13 cellular contexts compared by ENCODE assay signal in the genomic region with DNA sequence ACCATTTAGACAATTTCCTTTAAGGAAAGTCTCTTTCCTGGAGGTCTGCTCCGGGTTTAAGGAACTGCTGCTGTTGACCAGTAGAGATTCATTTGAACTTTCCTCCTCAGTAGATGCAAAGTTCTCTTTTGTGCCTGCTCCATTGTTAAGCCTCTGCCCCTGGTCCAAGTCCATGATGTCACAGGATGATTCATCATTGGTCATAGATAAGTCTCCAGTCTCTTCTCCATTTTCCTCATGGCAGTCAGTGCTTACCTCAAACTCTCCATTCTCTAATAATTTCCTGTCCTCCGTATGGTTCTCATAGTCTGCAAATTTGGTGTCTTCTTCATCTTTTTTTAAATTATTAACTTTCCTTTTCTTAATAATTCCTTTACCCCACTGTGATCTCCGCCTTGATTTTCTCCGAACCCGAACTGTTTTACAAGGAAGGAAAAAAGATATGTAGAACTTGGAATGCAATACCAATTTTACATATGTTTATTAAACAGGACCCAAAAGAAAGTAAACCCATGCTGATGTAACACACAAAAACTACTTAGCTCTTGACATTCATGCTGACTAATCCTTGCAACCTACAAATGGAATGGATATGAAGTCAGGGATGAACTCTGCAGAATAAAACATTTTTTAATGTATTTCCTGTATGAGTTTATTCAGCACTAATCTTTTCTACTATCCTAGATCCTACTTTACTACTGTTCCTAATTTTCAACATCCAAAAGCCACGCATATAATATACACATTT.
DNase-seq lines count a peak whose midpoint lies in the region; ATAC-seq, FAIRE-seq and TF ChIP-seq lines count a peak whose summit lies in the region.
"Had no signal": no experiment of that assay in that cellular context is flagged by ENCODE, and none has a peak within 500 bp of the region (broad histone marks: within the 10 kb centered on the region; RNA-seq: fewer than 3 reads in every experiment).

No MANE protein-coding gene starts in this region.

- H3K27me3 Mint-ChIP-seq in Caco-2 (ENCODE audit: insufficient read depth, unreplicated experiment): no peaks in the 10 kb centered on the region

- peak overlapping the region; percentile 53; the same call in 1 of the 2 replicates for H3K23ac ChIP-seq in IMR-90 (ENCODE audit: low read depth, low read length)

- H4K91ac ChIP-seq in IMR-90 (ENCODE audit: insufficient read depth, low read depth, low read length): peak overlapping the region; percentile 80

- BruUV-seq in IMR-90 (replicated peaks; lab: Mats Ljungman, UMichigan) (no TSS peak), mammary epithelial cell (replicated peaks; lab: Mats Ljungman, UMichigan) (TSS peak; percentile 31), HepG2 (replicated peaks; lab: Mats Ljungman, UMichigan) (no TSS peak), Caco-2 (replicated peaks; lab: Mats Ljungman, UMichigan) (no TSS peak)

- TF ChIP-seq EP300 in HepG2 (IDR thresholded peaks at IDR 0.05; ENCODE audit: low read depth in 2 of 2, low read length in 2 of 2) (no peak), HepG2 (CRISPR knock-in tag; IDR thresholded peaks at IDR 0.05; ENCODE audit: borderline replicate concordance) (no peak)

- no peak overlapping the region for H2AK9ac ChIP-seq in IMR-90 (replicated peaks; ENCODE audit: low read depth, low read length, poor library complexity)

- H3K27ac Mint-ChIP-seq in Caco-2 (ENCODE audit: unreplicated experiment): no peak overlapping the region

- peak overlapping the region; percentile 32 to 72; a peak in 3 of 4 replicates for H4K8ac ChIP-seq in IMR-90 (ENCODE audit: low read depth in 2 of 2, low read length in 2 of 2)

- peak overlapping the region; percentile 82 for H2BK20ac ChIP-seq in IMR-90 (ENCODE audit: low read depth, low read length)

- 80 to 100% methylated on average over 1 to 3 of the region's 6 CpGs for WGBS in IMR-90 (ENCODE audit: extremely low coverage in 2 of 2, insufficient read length in 1 of 2), 2 experiments
- WGBS in mammary epithelial cell (ENCODE audit: low coverage, missing lambda C conversion rate): 89% methylated on average over 6 of the region's 6 CpGs
- 90% methylated on average over 6 of the region's 6 CpGs for WGBS in HepG2 (ENCODE audit: low lambda C conversion rate)

- dilution Hi-C loops in IMR-90 (cut with HindIII; ENCODE audit: low sequenced_read_pairs, unreplicated experiment) (no loop called here), mammary epithelial cell (cut with HindIII; ENCODE audit: low sequenced_read_pairs) (no loop called here)

- no peaks in the 10 kb centered on the region for H3K9me3 ChIP-seq in IMR-90 (ENCODE audit: control insufficient read depth, insufficient read depth, low read length)
- H3K9me3 ChIP-seq in mammary epithelial cell (replicated peaks; ENCODE audit: insufficient read depth, low read length): no peaks in the 10 kb centered on the region
- H3K9me3 ChIP-seq in HepG2 (ENCODE audit: low read length): no peaks in the 10 kb centered on the region
- no peaks in the 10 kb centered on the region for H3K9me3 ChIP-seq in Caco-2
- H3K9me3 ChIP-seq: tibial artery had no signal

- H3K79me2 ChIP-seq in mammary epithelial cell (ENCODE audit: insufficient read depth, low read length): no peaks in the 10 kb centered on the region
- no peaks in the 10 kb centered on the region for H3K79me2 ChIP-seq in HepG2 (ENCODE audit: insufficient read depth, low read length)

- H3K18ac ChIP-seq in IMR-90 (ENCODE audit: low read depth, low read length): peak overlapping the region; percentile 71

- H3K56ac ChIP-seq in IMR-90 (ENCODE audit: extremely low read depth, insufficient read depth, low read length): 0 out of 2 replicates have a peak overlapping the region, but pooled peaks have one; percentile 53

- ATAC-seq in IMR-90 (ENCODE audit: low read depth) (peak; percentile 83), HepG2 (peak; percentile 35; the same call in 1 of the 3 replicates), HG03439 (IDR thresholded peaks at IDR 0.05; ENCODE audit: unreplicated experiment) (no peak), HG02840 (IDR thresholded peaks at IDR 0.05; ENCODE audit: low FRiP score, unreplicated experiment) (no peak)

- H3K4me3 ChIP-seq in IMR-90 (ENCODE audit: insufficient read depth, low read depth, low read length) (no peak overlapping the region), mammary epithelial cell (replicated peaks in 1 of 3; ENCODE audit: insufficient read depth in 1 of 3, low read depth in 2 of 3, low read length in 3 of 3) (no peak overlapping the region), HepG2 (replicated peaks in 1 of 3; ENCODE audit: insufficient read depth in 1 of 3, low read depth in 2 of 3, low read length in 3 of 3) (no peak overlapping the region), Caco-2 (ENCODE audit: low read depth, low read length) (no peak overlapping the region)
- H3K4me3 ChIP-seq: tibial artery had no signal

- H3K9me1 ChIP-seq in IMR-90 (ENCODE audit: insufficient read depth, low read length): peaks cover 5% of the 10 kb centered on the region

- H3K14ac ChIP-seq in IMR-90 (replicated peaks; ENCODE audit: low read depth, low read length): peak overlapping the region; percentile 68

- H2AK5ac ChIP-seq in IMR-90 (ENCODE audit: low read depth, low read length): no peak overlapping the region; the same call in 1 of the 2 replicates

- H3K27me3 ChIP-seq in IMR-90 (ENCODE audit: control insufficient read depth, insufficient read depth, low read length) (no peaks in the 10 kb centered on the region), mammary epithelial cell (ENCODE audit: insufficient read depth, low read length) (no peaks in the 10 kb centered on the region), HepG2 (ENCODE audit: control insufficient read depth in 1 of 2, insufficient read depth in 2 of 2, low read length in 2 of 2) (no peaks in the 10 kb centered on the region), Caco-2 (replicated peaks; ENCODE audit: control insufficient read depth, insufficient read depth, low read length) (no peaks in the 10 kb centered on the region)
- H3K27me3 ChIP-seq: tibial artery had no signal

- H3K27ac ChIP-seq in IMR-90 (ENCODE audit: insufficient read depth, low read length) (peak overlapping the region; percentile 94; the same call in 1 of the 2 replicates), mammary epithelial cell (ENCODE audit: insufficient read depth, low read depth, low read length) (peak overlapping the region; percentile 45), HepG2 (ENCODE audit: extremely low read length, insufficient read depth, low read length) (no peak overlapping the region)
- H3K27ac ChIP-seq: HL-60, tibial artery had no signal

- intact Hi-C loops in IMR-90 (cut with micrococcal nuclease) (loop anchor here (2.0 to 10.0 kb wide), 2 partner anchors 121 to 273 kb away; no protein-coding TSS in a partner anchor), mammary epithelial cell (cut with micrococcal nuclease) (no loop called here), HepG2 (cut with micrococcal nuclease; ENCODE audit: unreplicated experiment) (no loop called here), Caco-2 (cut with micrococcal nuclease; ENCODE audit: unreplicated experiment) (no loop called here)

- H3K36me3 ChIP-seq in IMR-90 (ENCODE audit: control insufficient read depth, insufficient read depth, low read length): peaks cover 4% of the 10 kb centered on the region
- H3K36me3 ChIP-seq in mammary epithelial cell (ENCODE audit: insufficient read depth, low read length): peaks cover 5% of the 10 kb centered on the region
- H3K36me3 ChIP-seq in HepG2 (replicated peaks in 1 of 2; ENCODE audit: control insufficient read depth in 1 of 2, insufficient read depth in 2 of 2, low read length in 2 of 2): peaks cover 8 to 25% of the 10 kb centered on the region in 2 experiments; a peak in 4 of 5 replicates
- H3K36me3 ChIP-seq in Caco-2 (ENCODE audit: control insufficient read depth, insufficient read depth, low read length): no peaks in the 10 kb centered on the region

- peak overlapping the region; percentile 78 for H4K5ac ChIP-seq in IMR-90 (ENCODE audit: low read depth, low read length)

- H3K4me3 Mint-ChIP-seq in Caco-2 (ENCODE audit: unreplicated experiment): no peak overlapping the region

- peak overlapping the region; percentile 67 for H3K4me2 ChIP-seq in IMR-90 (ENCODE audit: low read depth, low read length)
- no peak overlapping the region for H3K4me2 ChIP-seq in mammary epithelial cell (ENCODE audit: insufficient read depth, low read depth, low read length)
- H3K4me2 ChIP-seq in HepG2 (ENCODE audit: low read depth, low read length): no peak overlapping the region

- peak overlapping the region; percentile 5 for H2AFZ ChIP-seq in IMR-90 (replicated peaks; ENCODE audit: low read length, poor library complexity)
- no peak overlapping the region for H2AFZ ChIP-seq in mammary epithelial cell (ENCODE audit: low read depth, low read length)
- no peak overlapping the region for H2AFZ ChIP-seq in HepG2 (ENCODE audit: low read length)

- peak overlapping the region; percentile 77 for H3K4ac ChIP-seq in IMR-90 (ENCODE audit: low read depth, low read length)

- H4K20me1 ChIP-seq in IMR-90 (ENCODE audit: insufficient read depth, low read length) (no peaks in the 10 kb centered on the region), mammary epithelial cell (ENCODE audit: insufficient read depth, low read length) (no peaks in the 10 kb centered on the region), HepG2 (ENCODE audit: insufficient read depth, low read length) (no peaks in the 10 kb centered on the region)

- H2BK15ac ChIP-seq in IMR-90 (ENCODE audit: low read depth, low read length): peak overlapping the region; percentile 45; the same call in 1 of the 3 replicates

- no peak for TF ChIP-seq RAD21 in IMR-90 (IDR thresholded peaks at IDR 0.05; ENCODE audit: low read length)
- TF ChIP-seq RAD21 in HepG2 (CRISPR knock-in tag; IDR thresholded peaks at IDR 0.05): no peak

- H3K79me1 ChIP-seq in IMR-90 (ENCODE audit: low read depth in 1 of 2, low read length in 2 of 2): peaks cover 0 to 5% of the 10 kb centered on the region in 2 experiments; a peak in 2 of 4 replicates

- peak overlapping the region; percentile 92 for H2BK120ac ChIP-seq in IMR-90 (ENCODE audit: low read depth, low read length)

- FAIRE-seq in HepG2 (lab: Jason Lieb, UNC): no peak

- in situ Hi-C loops in IMR-90 (cut with MboI; ENCODE audit: low sequenced_read_pairs) (loop anchor here (25.0 kb wide), 1 partner anchor 371 kb away; the partner anchor contains the start of gene KLHL29), mammary epithelial cell (cut with MboI; ENCODE audit: low sequenced_read_pairs in 2 of 2) (no loop called here), HepG2 (cut with HindIII; ENCODE audit: extremely low pct_ligation_motif_present, low pct_unique_long_range_greater_than_20kb) (no loop called here)

- H3K4me1 Mint-ChIP-seq in Caco-2 (ENCODE audit: low read depth, unreplicated experiment): peaks cover 9% of the 10 kb centered on the region

- CTCF ChIA-PET in IMR-90 (lab: Yijun Ruan, JAX) (interaction anchor here (0.6 kb wide), 1 partner anchor 46 kb away, joined by 3 read pairs; no protein-coding TSS in a partner anchor), mammary epithelial cell (lab: Charles Lee; ENCODE audit: low non-redundant PET) (no interaction called here), HepG2 (lab: Yijun Ruan, JAX; ENCODE audit: low intra/inter-chr PET ratio, low total read pairs) (no interaction called here), Caco-2 (lab: Charles Lee) (no interaction called here)

- POLR2A ChIA-PET in IMR-90 (lab: Charles Lee; ENCODE audit: unreplicated experiment): no interaction called here
- POLR2A ChIA-PET in HepG2 (lab: Yijun Ruan, JAX): no interaction called here
- POLR2A ChIA-PET in Caco-2 (lab: Charles Lee): no interaction called here

- no peak for TF ChIP-seq POLR2A in IMR-90 (IDR thresholded peaks at IDR 0.05; ENCODE audit: low read depth, low read length)
- no peak for TF ChIP-seq POLR2A in HepG2 (IDR thresholded peaks at IDR 0.05; ENCODE audit: insufficient read depth in 1 of 2, low read depth in 2 of 2, low read length in 2 of 2)

- H3K9ac ChIP-seq in IMR-90 (ENCODE audit: low read depth, low read length) (peak overlapping the region; percentile 71), mammary epithelial cell (ENCODE audit: insufficient read depth, low read length) (no peak overlapping the region), HepG2 (ENCODE audit: insufficient read depth, low read depth, low read length) (no peak overlapping the region)

- no peaks in the 10 kb centered on the region for H3K9me3 Mint-ChIP-seq in Caco-2 (ENCODE audit: unreplicated experiment)

- no peak for TF ChIP-seq CTCF in IMR-90 (conservative IDR thresholded peaks at IDR 0.05; ENCODE audit: low read depth, low read length)
- TF ChIP-seq CTCF in mammary epithelial cell (conservative IDR thresholded peaks at IDR 0.05 in 1 of 2, IDR thresholded peaks at IDR 0.05 in 1 of 2; ENCODE audit: extremely low read depth in 1 of 2, insufficient read depth in 1 of 2, low read depth in 1 of 2, low read length in 2 of 2): no peak
- TF ChIP-seq CTCF in HepG2 (CRISPR knock-in tag; IDR thresholded peaks at IDR 0.05): no peak
- TF ChIP-seq CTCF in Caco-2 (IDR thresholded peaks at IDR 0.05; ENCODE audit: insufficient read depth in 1 of 2, low read depth in 1 of 2, low read length in 1 of 2, severe bottlenecking in 1 of 2, unreplicated experiment in 1 of 2): no peak

- peak overlapping the region; percentile 78 for H2BK5ac ChIP-seq in IMR-90 (ENCODE audit: low read depth, low read length, poor library complexity, severe bottlenecking)

- DNase-seq in COLO829 (ENCODE audit: low spot score) (peak; percentile 68), IMR-90 (peak; percentile 95), mammary epithelial cell (peak; percentile 72), HepG2 (ENCODE audit: low spot score) (peak; percentile 43), NCI-H1105 treated with DMSO at 0.1 percent for 48 hours (lab: John Stamatoyannopoulos, UW) (no peak), Caco-2 (no peak)
- DNase-seq: activated CD4-positive, alpha-beta T cell treated with anti-CD3 and anti-CD28 coated beads, Interleukin-2, amount 50 U/mL, for 1 hour; central memory CD4-positive, alpha-beta T cell; left cardiac atrium; tibial artery had no signal

- peaks cover 27% of the 10 kb centered on the region for H3K36me3 Mint-ChIP-seq in Caco-2 (ENCODE audit: insufficient read depth, unreplicated experiment)

- H3K4me1 ChIP-seq in IMR-90 (ENCODE audit: control insufficient read depth, insufficient read depth, low read length): peaks cover 18% of the 10 kb centered on the region
- peaks cover 25% of the 10 kb centered on the region for H3K4me1 ChIP-seq in mammary epithelial cell (ENCODE audit: insufficient read depth, low read length)
- H3K4me1 ChIP-seq in HepG2 (ENCODE audit: insufficient read depth, low read length): peaks cover 9% of the 10 kb centered on the region; the same call in 1 of the 2 replicates
- peaks cover 14% of the 10 kb centered on the region for H3K4me1 ChIP-seq in Caco-2
- H3K4me1 ChIP-seq: tibial artery had no signal

Comparison
In these comparisons a context has a peak if more than half of its experiments do, and no peak if none do; other contexts are left out.
1. DNase-seq: peak in COLO829 (single experiment), IMR-90 (single experiment), mammary epithelial cell (single experiment) and HepG2 (single experiment); none in NCI-H1105 treated with DMSO at 0.1 percent for 48 hours (single experiment) and Caco-2 (0 of 2).
2. ATAC-seq: peak in IMR-90 (single experiment) and HepG2 (single experiment); none in HG03439 (single experiment) and HG02840 (single experiment).